Comparison of ENCODE assay signal across 15 cellular contexts in the genomic region with DNA sequence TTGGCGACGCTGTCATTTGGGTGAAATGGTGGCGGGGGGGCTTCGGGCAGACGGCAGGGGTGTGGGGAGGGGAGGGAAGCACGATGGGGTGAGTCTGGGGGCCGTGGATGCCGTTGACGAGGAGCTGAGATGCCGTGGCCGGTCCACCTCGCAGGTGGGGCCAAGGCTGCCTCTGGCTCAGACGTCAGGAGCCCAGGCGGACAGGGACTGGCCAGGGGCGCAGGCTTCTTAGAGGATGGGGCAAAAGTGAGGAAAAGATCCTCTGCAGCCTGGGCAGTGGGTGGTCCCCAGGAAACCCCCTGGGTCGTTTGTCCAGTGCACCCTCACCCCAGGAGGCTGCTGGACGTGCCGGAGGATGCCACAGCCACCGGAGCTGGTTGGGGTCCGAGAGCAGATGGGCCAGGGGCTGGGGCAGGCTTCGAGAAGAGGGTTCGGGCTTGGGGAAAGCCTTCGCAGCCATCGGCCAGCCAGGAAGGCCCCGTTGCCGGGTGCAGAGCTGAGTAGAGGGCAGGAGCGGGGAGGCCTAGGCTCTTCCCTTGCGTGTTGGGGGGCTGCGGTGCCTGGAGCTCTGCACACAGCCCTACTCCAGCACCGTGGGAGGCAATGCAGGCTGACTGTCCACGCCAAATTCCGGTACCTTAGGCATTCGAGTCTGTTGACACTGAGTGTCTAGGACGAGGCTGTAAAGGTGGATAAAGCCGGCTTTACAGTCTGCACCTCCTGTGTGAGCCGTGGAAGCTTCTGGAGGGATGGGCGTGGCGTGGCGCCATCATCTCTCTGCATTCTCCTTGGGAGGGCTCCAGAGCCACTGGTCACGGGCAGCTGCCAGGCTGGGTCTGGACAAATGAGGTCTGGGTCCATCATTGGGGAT. TPM values are rescaled to one million over a fixed set of nuclear protein-coding genes. Genes with fewer than 3 reads are reported as not detected.
A peak's percentile ranks its signal among the peaks of the same experiment; 100 is the strongest.
DNase-seq lines count a peak whose midpoint lies in the region; ATAC-seq and TF ChIP-seq lines count a peak whose summit lies in the region.
"Had no signal": no experiment of that assay in that cellular context is flagged by ENCODE, and none has a peak within 500 bp of the region (broad histone marks: within the 10 kb centered on the region; RNA-seq: fewer than 3 reads in every experiment).

No MANE protein-coding gene starts in this region.

- peaks cover 13% of the 10 kb centered on the region for H3K36me3 Mint-ChIP-seq in effector memory CD8-positive, alpha-beta T cell (ENCODE audit: insufficient read depth)
- H3K36me3 Mint-ChIP-seq in neural crest cell (ENCODE audit: low read depth), result no peaks in the 10 kb centered on the region

- peak overlapping the region; percentile 70 to 74 for H3K4me3 Mint-ChIP-seq in effector memory CD8-positive, alpha-beta T cell
- H3K4me3 Mint-ChIP-seq in neural crest cell, result peak overlapping the region; percentile 93

- H3K4me1 Mint-ChIP-seq in effector memory CD8-positive, alpha-beta T cell (ENCODE audit: low read depth in 2 of 2), result peaks cover 10 to 20% of the 10 kb centered on the region in 2 donors
- H3K4me1 Mint-ChIP-seq in neural crest cell, result peaks cover 26% of the 10 kb centered on the region

- peaks cover 4% of the 10 kb centered on the region for H3K36me3 ChIP-seq in BJ (ENCODE audit: control insufficient read depth, insufficient read depth, low read length)
- no peaks in the 10 kb centered on the region for H3K36me3 ChIP-seq in HUES64 (ENCODE audit: insufficient read depth, low read length)
- H3K36me3 ChIP-seq: SJSA1 had no signal

- no peak for DNase-seq in BJ (ENCODE audit: low read depth)
- DNase-seq in effector memory CD8-positive, alpha-beta T cell, result no peak
- DNase-seq in neural crest cell (ENCODE audit: low read depth, low spot score), result no peak
- no peak for DNase-seq in iPS-NIHi7 (ENCODE audit: extremely low spot score)
- no peak for DNase-seq in amniotic stem cell (lab: John Stamatoyannopoulos, UW)
- DNase-seq in GM13976 (ENCODE audit: low spot score), result no peak
- DNase-seq: activated CD8-positive, alpha-beta memory T cell treated with anti-CD3 and anti-CD28 coated beads, Interleukin-2, amount 50 U/mL, for 4 hours; DMS 273 treated with DMSO at 0.1 percent for 48 hours; erythroblast; NCI-H1436; stimulated activated CD4-positive, alpha-beta T cell treated with anti-CD3 and anti-CD28 coated beads, Interleukin-2, amount 100 ng/mL, for 48 hours had no signal

- no peak overlapping the region for H3K9ac ChIP-seq in HUES64 (ENCODE audit: low read depth, low read length)

- peaks cover 38% of the 10 kb centered on the region for H3K4me1 ChIP-seq in HUES64 (ENCODE audit: insufficient read depth, low read length)

- CTCF ChIA-PET in BJ (lab: Yijun Ruan, JAX), result interaction anchor here (0.6 kb wide), 1 partner anchor 221 kb away, joined by 3 read pairs; no protein-coding TSS in a partner anchor

- H3K9me3 Mint-ChIP-seq in effector memory CD8-positive, alpha-beta T cell, result no peaks in the 10 kb centered on the region
- H3K9me3 Mint-ChIP-seq in neural crest cell, result no peaks in the 10 kb centered on the region

- in situ Hi-C loops in GM13976 (cut with MboI; ENCODE audit: low sequenced_read_pairs, unreplicated experiment), result no loop called here

- POLR2A ChIA-PET in BJ (lab: Charles Lee), result no interaction called here

- peaks cover 51 to 73% of the 10 kb centered on the region in 2 donors for H3K27me3 Mint-ChIP-seq in effector memory CD8-positive, alpha-beta T cell
- H3K27me3 Mint-ChIP-seq in neural crest cell (ENCODE audit: low read depth), result peaks cover 13% of the 10 kb centered on the region

- 16% methylated on average over 40 of the region's 40 CpGs for WGBS in HUES64

- TF ChIP-seq CTCF in BJ (IDR thresholded peaks at IDR 0.05; ENCODE audit: insufficient read depth, low read depth, low read length), result no peak
- TF ChIP-seq CTCF in neural crest cell (conservative IDR thresholded peaks at IDR 0.05), result no peak
- TF ChIP-seq CTCF in GM13976 (IDR thresholded peaks at IDR 0.05; ENCODE audit: borderline replicate concordance, control extremely low read depth, extremely low read depth, insufficient read depth, missing control alignments), result no peak

- H3K27me3 ChIP-seq in BJ (ENCODE audit: control insufficient read depth, insufficient read depth, low read length) (no peaks in the 10 kb centered on the region), HUES64 (ENCODE audit: insufficient read depth, low read length) (peaks cover 44% of the 10 kb centered on the region)

- H3K4me3 ChIP-seq in BJ (ENCODE audit: low read depth, low read length), result peak overlapping the region; percentile 13
- peak overlapping the region; percentile 43 for H3K4me3 ChIP-seq in HUES64 (ENCODE audit: low read length)
- H3K4me3 ChIP-seq: lung, SJSA1 had no signal

- no peak overlapping the region for H3K27ac Mint-ChIP-seq in effector memory CD8-positive, alpha-beta T cell
- no peak overlapping the region for H3K27ac Mint-ChIP-seq in neural crest cell (ENCODE audit: unreplicated experiment)

- ATAC-seq in effector memory CD8-positive, alpha-beta T cell (replicated peaks), result peak; percentile 25
- ATAC-seq in HG03457 (IDR thresholded peaks at IDR 0.05; ENCODE audit: unreplicated experiment), result no peak

- H3K27ac ChIP-seq in HUES64 (ENCODE audit: low read depth, low read length), result no peak overlapping the region
- H3K27ac ChIP-seq: SJSA1 had no signal

- H3K9me3 ChIP-seq in HUES64 (ENCODE audit: insufficient read depth, low read depth, low read length), result no peaks in the 10 kb centered on the region
- H3K9me3 ChIP-seq: SJSA1 had no signal

RNA-seq across cellular contexts. Expression of gene GPC1, which starts 18.8 kb away (rescaled TPM):
- 62.9 and 126 TPM in 2 replicates for polyA plus RNA-seq in BJ (2011; rRNA removed)
- 50.6 and 63.2 TPM in 2 replicates for polyA minus RNA-seq in BJ (2011; rRNA and poly(A)+ RNA removed)
- 28.4 TPM for polyA plus RNA-seq in HUES64 (2013, experiment 1 of 2)
- polyA plus RNA-seq in HUES64 (2013, experiment 2 of 2), result 28.4 TPM
- 88.6 and 89.9 TPM in 2 replicates for total RNA-seq in neural crest cell
